ENCODE assay signal across 22 cellular contexts in the genomic region with DNA sequence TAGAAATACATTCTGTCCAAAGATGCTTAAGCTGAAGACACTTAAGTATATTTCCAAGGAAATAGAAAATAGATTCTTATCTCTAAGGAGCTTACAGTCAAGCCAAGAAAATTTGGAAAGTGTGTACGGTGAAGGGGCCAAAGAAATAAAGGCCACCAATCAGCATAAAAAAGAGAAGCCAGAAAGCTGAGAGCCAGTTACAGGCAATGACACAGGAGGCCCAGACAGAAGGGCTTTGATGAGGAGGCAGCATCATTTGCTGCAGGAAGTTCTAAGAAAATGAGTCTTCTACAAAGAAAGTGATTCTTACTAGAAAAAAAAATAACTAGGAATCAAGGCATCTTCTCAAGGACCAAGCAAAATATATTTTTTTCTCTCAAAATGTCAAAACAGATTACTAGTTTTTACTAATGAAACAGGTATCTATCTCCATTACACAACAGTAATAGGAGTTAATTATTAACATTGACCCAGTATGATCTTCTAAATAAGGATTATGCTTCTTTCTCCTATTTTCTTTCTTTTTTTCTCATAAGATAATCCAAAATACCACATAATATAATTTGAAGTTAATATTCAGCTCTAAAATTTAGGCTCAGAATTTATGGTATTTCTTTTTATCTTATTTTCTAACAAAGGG.
"Had no signal": no experiment of that assay in that cellular context is flagged by ENCODE, and none has a peak within 500 bp of the region (broad histone marks: within the 10 kb centered on the region; RNA-seq: fewer than 3 reads in every experiment).

No MANE protein-coding gene starts in this region.

- H3K27me3 ChIP-seq: heart right ventricle, stomach, vagina had no signal

- H3K36me3 Mint-ChIP-seq: mesothelial cell of epicardium had no signal

- H3K4me1 Mint-ChIP-seq: activated naive CD4-positive, alpha-beta T cell treated with anti-CD3 and anti-CD28 coated beads, Interleukin-2, amount 50 U/mL, for 24 hours had no signal

- ATAC-seq: esophagus mucosa, heart right ventricle, left cardiac atrium, right cardiac atrium had no signal

- H3K9me3 Mint-ChIP-seq: activated naive CD4-positive, alpha-beta T cell treated with anti-CD3 and anti-CD28 coated beads, Interleukin-2, amount 50 U/mL, for 24 hours; mesothelial cell of epicardium had no signal

- FAIRE-seq: astrocyte, bronchial epithelial cell, small intestine had no signal

- H3K27me3 Mint-ChIP-seq: activated naive CD4-positive, alpha-beta T cell treated with anti-CD3 and anti-CD28 coated beads, Interleukin-2, amount 50 U/mL, for 24 hours had no signal

- DNase-seq: activated CD4-positive, alpha-beta T cell treated with anti-CD3 and anti-CD28 coated beads, Interleukin-2, amount 50 U/mL, for 1 hour; activated CD8-positive, alpha-beta memory T cell treated with anti-CD3 and anti-CD28 coated beads, Interleukin-2, amount 50 U/mL, for 4 hours; activated effector memory CD4-positive, alpha-beta T cell treated with anti-CD3 and anti-CD28 coated beads, Interleukin-2, amount 50 U/mL, for 16 hours; activated T-cell treated with anti-CD3 and anti-CD28 coated beads, Interleukin-2, amount 50 U/mL, for 48 hours; effector CD4-positive, alpha-beta T cell; heart right ventricle; left cardiac atrium; right cardiac atrium; small intestine; stimulated activated CD4-positive, alpha-beta T cell treated with anti-CD3 and anti-CD28 coated beads, Interleukin-15, amount 100 ng/mL, for 24 hours; stimulated activated CD4-positive, alpha-beta T cell treated with anti-CD3 and anti-CD28 coated beads, Interleukin-4, amount 100 ng/mL, for 1 hour; stomach; T-helper 1 cell; T-helper 9 cell had no signal

- H3K9me3 ChIP-seq: heart right ventricle, prostate gland, stomach, vagina had no signal

- H3K27ac ChIP-seq: heart right ventricle, prostate gland, stomach, vagina had no signal

- H3K4me3 Mint-ChIP-seq: activated naive CD4-positive, alpha-beta T cell treated with anti-CD3 and anti-CD28 coated beads, Interleukin-2, amount 50 U/mL, for 24 hours; mesothelial cell of epicardium had no signal

- H3K4me3 ChIP-seq: heart right ventricle, lung, prostate gland, stomach, vagina had no signal

- H3K4me1 ChIP-seq: prostate gland, vagina had no signal

- H3K36me3 ChIP-seq: heart right ventricle, prostate gland, stomach, vagina had no signal

- H3K27ac Mint-ChIP-seq: activated naive CD4-positive, alpha-beta T cell treated with anti-CD3 and anti-CD28 coated beads, Interleukin-2, amount 50 U/mL, for 24 hours; mesothelial cell of epicardium had no signal
